Comparison of ENCODE assay signal across 1 cellular context in genomic region chr11:117232022-117232878, GRCh38.
TF ChIP-seq lines count a peak whose summit lies in the region.

TSS of gene PCSK7 (minus strand) at chr11:117232073. CDS start at chr11:117229844, 2,229 bp downstream.
TSS of gene RNF214 (plus strand) at chr11:117232671. CDS start at chr11:117234273, 1,602 bp downstream.

TF ChIP-seq in K562, 482 proteins besides CTCF, POLR2A, EP300 and RAD21 (continued from another document):
- TF ChIP-seq PKNOX1 (IDR thresholded peaks at IDR 0.05) (no peak), CC2D1A (IDR thresholded peaks at IDR 0.05) (no peak), HMG20A (CRISPR knock-in tag; conservative IDR thresholded peaks at IDR 0.05) (no peak), ATF4 (CRISPR knock-in tag; IDR thresholded peaks at IDR 0.05) (no peak), SOX6 (IDR thresholded peaks at IDR 0.05) (0 out of 2 replicates have a peak, but pooled peaks have one; percentile 14), ETV5 (CRISPR knock-in tag; IDR thresholded peaks at IDR 0.05; ENCODE audit: low read depth) (no peak), ZNF583 (CRISPR knock-in tag; IDR thresholded peaks at IDR 0.05) (no peak)
